34 cellular contexts compared by ENCODE assay signal in genomic region chr4:144910753-144911152, GRCh38.
"Had no signal": no experiment of that assay in that cellular context is flagged by ENCODE, and none has a peak within 500 bp of the region (broad histone marks: within the 10 kb centered on the region; RNA-seq: fewer than 3 reads in every experiment).

No MANE protein-coding gene starts in this region.

- DNase-seq: activated CD4-positive, alpha-beta memory T cell treated with anti-CD3 and anti-CD28 coated beads for 36 hours; activated CD4-positive, alpha-beta T cell treated with anti-CD3 and anti-CD28 coated beads for 1 hour; activated CD4-positive, alpha-beta T cell treated with anti-CD3 and anti-CD28 coated beads for 48 hours; activated CD8-positive, alpha-beta memory T cell treated with anti-CD3 and anti-CD28 coated beads, Interleukin-2, amount 10 ng/mL, durations not matched to agents 7 days and 5 days; activated CD8-positive, alpha-beta memory T cell treated with anti-CD3 and anti-CD28 coated beads, Interleukin-2, amount 50 U/mL, for 4 hours; activated CD8-positive, alpha-beta T cell treated with anti-CD3 and anti-CD28 coated beads, Interleukin-2, amount 10 ng/mL, durations not matched to agents 7 days and 5 days; activated effector memory CD4-positive, alpha-beta T cell treated with anti-CD3 and anti-CD28 coated beads, Interleukin-2, amount 50 U/mL, for 16 hours; activated naive CD4-positive, alpha-beta T cell treated with anti-CD3 and anti-CD28 coated beads for 36 hours; activated naive CD8-positive, alpha-beta T cell treated with anti-CD3 and anti-CD28 coated beads for 36 hours; activated naive CD8-positive, alpha-beta T cell treated with anti-CD3 and anti-CD28 coated beads, Interleukin-2, amount 50 U/mL, for 24 hours; activated T-cell treated with anti-CD3 and anti-CD28 coated beads, Interleukin-2, amount 50 U/mL, for 1 hour; activated T-cell treated with anti-CD3 and anti-CD28 coated beads, Interleukin-2, amount 50 U/mL, for 48 hours; adrenal gland; amygdala; aorta; central memory CD4-positive, alpha-beta T cell; cerebellar nuclear complex; dorsolateral prefrontal cortex; effector memory CD8-positive, alpha-beta T cell; esophagus squamous epithelium; foreskin fibroblast; head of caudate nucleus; T-helper 1 cell; T-helper 17 cell; T1000 had no signal

- ATAC-seq: activated CD8-positive, alpha-beta memory T cell treated with anti-CD3 and anti-CD28 coated beads, Interleukin-2, amount 10 ng/mL, durations not matched to agents 7 days and 5 days; activated CD8-positive, alpha-beta T cell treated with anti-CD3 and anti-CD28 coated beads, Interleukin-2, amount 10 ng/mL, durations not matched to agents 7 days and 5 days; activated naive CD8-positive, alpha-beta T cell treated with anti-CD3 and anti-CD28 coated beads, Interleukin-2, amount 50 U/mL, for 24 hours; effector memory CD8-positive, alpha-beta T cell; T-helper 17 cell had no signal

- H3K27ac ChIP-seq: adrenal gland, breast epithelium, cardiac muscle cell, coronary artery, dorsolateral prefrontal cortex, esophagus squamous epithelium had no signal

- H3K4me1 ChIP-seq: adrenal gland, breast epithelium, esophagus squamous epithelium had no signal

- H3K27me3 Mint-ChIP-seq: activated CD4-positive, alpha-beta memory T cell treated with anti-CD3 and anti-CD28 coated beads for 36 hours; activated CD8-positive, alpha-beta memory T cell treated with anti-CD3 and anti-CD28 coated beads, Interleukin-2, amount 10 ng/mL, durations not matched to agents 7 days and 5 days; activated naive CD8-positive, alpha-beta T cell treated with anti-CD3 and anti-CD28 coated beads for 36 hours; activated naive CD8-positive, alpha-beta T cell treated with anti-CD3 and anti-CD28 coated beads, Interleukin-2, amount 50 U/mL, for 24 hours; brain; dendritic cell treated with granulocyte-macrophage colony-stimulating factor and Interleukin-4, amounts not matched to agents 40 ng/mL and 50 ng/mL, for 4 days; effector memory CD8-positive, alpha-beta T cell; T-helper 17 cell had no signal

- H3K4me3 Mint-ChIP-seq: activated CD4-positive, alpha-beta memory T cell treated with anti-CD3 and anti-CD28 coated beads for 36 hours; activated CD8-positive, alpha-beta memory T cell treated with anti-CD3 and anti-CD28 coated beads, Interleukin-2, amount 10 ng/mL, durations not matched to agents 7 days and 5 days; activated CD8-positive, alpha-beta T cell treated with anti-CD3 and anti-CD28 coated beads, Interleukin-2, amount 10 ng/mL, durations not matched to agents 7 days and 5 days; activated naive CD4-positive, alpha-beta T cell treated with anti-CD3 and anti-CD28 coated beads for 36 hours; activated naive CD4-positive, alpha-beta T cell treated with anti-CD3 and anti-CD28 coated beads, Interleukin-2, amount 50 U/mL, for 24 hours; activated naive CD8-positive, alpha-beta T cell treated with anti-CD3 and anti-CD28 coated beads for 36 hours; activated naive CD8-positive, alpha-beta T cell treated with anti-CD3 and anti-CD28 coated beads, Interleukin-2, amount 50 U/mL, for 24 hours; activated T-helper 1 cell treated with anti-CD3 and anti-CD28 coated beads, Interleukin-12 subunit alpha, Interleukin-12 subunit beta, Interleukin-2, Interleukin-4 antibody, amounts not matched to agents 30 ng/mL and 10 ng/mL and 1 ng/mL, durations not matched to agents 14 hours and 24 hours and 36 hours; brain; dendritic cell treated with granulocyte-macrophage colony-stimulating factor and Interleukin-4, amounts not matched to agents 40 ng/mL and 50 ng/mL, for 4 days; effector memory CD8-positive, alpha-beta T cell; T-helper 17 cell; T-helper 2 cell treated with Interferon-gamma antibody and Interleukin-4, amounts not matched to agents 5 μg/mL and 100 μg/mL, for 36 hours had no signal

- H3K4me3 ChIP-seq: adrenal gland, breast epithelium, cardiac muscle cell, coronary artery, dorsolateral prefrontal cortex, esophagus squamous epithelium had no signal

- H3K9me3 ChIP-seq: adrenal gland, breast epithelium, esophagus squamous epithelium had no signal

- H3K27ac Mint-ChIP-seq: activated CD4-positive, alpha-beta memory T cell treated with anti-CD3 and anti-CD28 coated beads for 36 hours; activated CD8-positive, alpha-beta memory T cell treated with anti-CD3 and anti-CD28 coated beads, Interleukin-2, amount 10 ng/mL, durations not matched to agents 7 days and 5 days; activated CD8-positive, alpha-beta T cell treated with anti-CD3 and anti-CD28 coated beads, Interleukin-2, amount 10 ng/mL, durations not matched to agents 7 days and 5 days; activated naive CD4-positive, alpha-beta T cell treated with anti-CD3 and anti-CD28 coated beads for 36 hours; activated naive CD4-positive, alpha-beta T cell treated with anti-CD3 and anti-CD28 coated beads, Interleukin-2, amount 50 U/mL, for 24 hours; activated naive CD8-positive, alpha-beta T cell treated with anti-CD3 and anti-CD28 coated beads for 36 hours; activated naive CD8-positive, alpha-beta T cell treated with anti-CD3 and anti-CD28 coated beads, Interleukin-2, amount 50 U/mL, for 24 hours; activated T-helper 1 cell treated with anti-CD3 and anti-CD28 coated beads, Interleukin-12 subunit alpha, Interleukin-12 subunit beta, Interleukin-2, Interleukin-4 antibody, amounts not matched to agents 30 ng/mL and 10 ng/mL and 1 ng/mL, durations not matched to agents 14 hours and 24 hours and 36 hours; activated T-helper 2 cell treated with anti-CD3 and anti-CD28 coated beads, Interferon-gamma antibody, Interleukin-2, Interleukin-4, amounts not matched to agents 10 μg/mL and 5 μg/mL and 100 μg/mL, durations not matched to agents 14 hours and 24 hours and 36 hours; brain; dendritic cell treated with granulocyte-macrophage colony-stimulating factor and Interleukin-4, amounts not matched to agents 40 ng/mL and 50 ng/mL, for 4 days; effector memory CD8-positive, alpha-beta T cell; T-helper 17 cell; T-helper 2 cell treated with Interferon-gamma antibody and Interleukin-4, amounts not matched to agents 5 μg/mL and 100 μg/mL, for 36 hours had no signal

- H3K9me3 Mint-ChIP-seq: activated CD4-positive, alpha-beta memory T cell treated with anti-CD3 and anti-CD28 coated beads for 36 hours; activated naive CD4-positive, alpha-beta T cell treated with anti-CD3 and anti-CD28 coated beads for 36 hours; activated naive CD8-positive, alpha-beta T cell treated with anti-CD3 and anti-CD28 coated beads for 36 hours; activated naive CD8-positive, alpha-beta T cell treated with anti-CD3 and anti-CD28 coated beads, Interleukin-2, amount 50 U/mL, for 24 hours; activated T-helper 1 cell treated with anti-CD3 and anti-CD28 coated beads, Interleukin-12 subunit alpha, Interleukin-12 subunit beta, Interleukin-2, Interleukin-4 antibody, amounts not matched to agents 30 ng/mL and 10 ng/mL and 1 ng/mL, durations not matched to agents 14 hours and 24 hours and 36 hours; activated T-helper 2 cell treated with anti-CD3 and anti-CD28 coated beads, Interferon-gamma antibody, Interleukin-2, Interleukin-4, amounts not matched to agents 10 μg/mL and 5 μg/mL and 100 μg/mL, durations not matched to agents 14 hours and 24 hours and 36 hours; dendritic cell treated with granulocyte-macrophage colony-stimulating factor and Interleukin-4, amounts not matched to agents 40 ng/mL and 50 ng/mL, for 4 days; T-helper 2 cell treated with Interferon-gamma antibody and Interleukin-4, amounts not matched to agents 5 μg/mL and 100 μg/mL, for 36 hours had no signal

- H3K4me1 Mint-ChIP-seq: activated CD8-positive, alpha-beta memory T cell treated with anti-CD3 and anti-CD28 coated beads, Interleukin-2, amount 10 ng/mL, durations not matched to agents 7 days and 5 days; activated naive CD4-positive, alpha-beta T cell treated with anti-CD3 and anti-CD28 coated beads, Interleukin-2, amount 50 U/mL, for 24 hours; activated naive CD8-positive, alpha-beta T cell treated with anti-CD3 and anti-CD28 coated beads for 36 hours; activated naive CD8-positive, alpha-beta T cell treated with anti-CD3 and anti-CD28 coated beads, Interleukin-2, amount 50 U/mL, for 24 hours; brain; T-helper 17 cell had no signal

- H3K27me3 ChIP-seq: adrenal gland, breast epithelium, cardiac muscle cell, dorsolateral prefrontal cortex, esophagus squamous epithelium had no signal

- H3K36me3 ChIP-seq: adrenal gland, breast epithelium, cardiac muscle cell, esophagus squamous epithelium had no signal

- H3K36me3 Mint-ChIP-seq: activated CD4-positive, alpha-beta memory T cell treated with anti-CD3 and anti-CD28 coated beads for 36 hours; activated CD8-positive, alpha-beta memory T cell treated with anti-CD3 and anti-CD28 coated beads, Interleukin-2, amount 10 ng/mL, durations not matched to agents 7 days and 5 days; activated naive CD4-positive, alpha-beta T cell treated with anti-CD3 and anti-CD28 coated beads, Interleukin-2, amount 50 U/mL, for 24 hours; activated naive CD8-positive, alpha-beta T cell treated with anti-CD3 and anti-CD28 coated beads for 36 hours; brain had no signal
